20 cellular contexts compared by ENCODE assay signal in the genomic region with DNA sequence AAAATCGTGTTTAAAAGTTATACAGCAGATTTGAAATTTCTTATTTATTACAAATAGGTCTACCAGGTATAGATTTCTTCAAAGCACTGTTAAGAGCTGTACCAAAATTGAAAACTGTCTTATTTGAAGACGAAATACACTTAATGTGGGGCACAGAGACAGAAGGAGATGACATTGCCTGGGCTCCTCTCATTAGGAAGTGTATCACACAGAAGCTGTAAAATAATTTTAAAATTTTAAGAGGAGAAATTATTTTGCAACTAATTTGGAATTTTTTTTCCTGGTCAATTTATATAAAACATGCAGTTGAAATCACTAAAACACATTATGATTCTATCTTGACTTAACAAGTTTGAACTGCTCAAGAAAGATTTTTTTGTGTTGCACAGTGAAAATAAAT.
DNase-seq lines count a peak whose midpoint lies in the region; ATAC-seq and TF ChIP-seq lines count a peak whose summit lies in the region.
"Had no signal": no experiment of that assay in that cellular context is flagged by ENCODE, and none has a peak within 500 bp of the region (broad histone marks: within the 10 kb centered on the region; RNA-seq: fewer than 3 reads in every experiment).

No MANE protein-coding gene starts in this region.

- no peak overlapping the region for H3K4me2 ChIP-seq in GM23338
- no peak overlapping the region for H3K4me2 ChIP-seq in neural progenitor cell
- H3K4me2 ChIP-seq: A549 had no signal

- H3K79me2 ChIP-seq in GM23338 (replicated peaks; ENCODE audit: insufficient read depth) (no peaks in the 10 kb centered on the region), neural progenitor cell (ENCODE audit: low read depth) (no peaks in the 10 kb centered on the region)

- 78 to 100% methylated on average over 1 to 2 of the region's 2 CpGs for WGBS in endodermal cell (ENCODE audit: insufficient coverage in 1 of 2, insufficient read length in 1 of 2), 2 experiments

- no peaks in the 10 kb centered on the region for H3F3A ChIP-seq in GM23338 (replicated peaks; ENCODE audit: low read depth)
- peaks cover 9% of the 10 kb centered on the region for H3F3A ChIP-seq in neural progenitor cell (ENCODE audit: low read depth)

- no peaks in the 10 kb centered on the region for H3K9me3 ChIP-seq in endodermal cell (ENCODE audit: control insufficient read depth, low read length)
- H3K9me3 ChIP-seq in neural progenitor cell (ENCODE audit: low read depth): no peaks in the 10 kb centered on the region
- H3K9me3 ChIP-seq: A549, HAP-1 had no signal

- H3K36me3 ChIP-seq in GM23338 (ENCODE audit: insufficient read depth): no peaks in the 10 kb centered on the region
- no peaks in the 10 kb centered on the region for H3K36me3 ChIP-seq in endodermal cell (ENCODE audit: control insufficient read depth, insufficient read depth, low read length)
- H3K36me3 ChIP-seq in neural progenitor cell: no peaks in the 10 kb centered on the region
- H3K36me3 ChIP-seq: HAP-1 had no signal

- H3K9ac ChIP-seq in endodermal cell (ENCODE audit: extremely low read depth, low read length, poor library complexity, severe bottlenecking) (no peak overlapping the region), neural progenitor cell (no peak overlapping the region)

- CTCF ChIA-PET in WTC11 (lab: Charles Lee): interaction anchor here (0.6 kb wide), 1 partner anchor 515 kb away, joined by 3 read pairs; no protein-coding TSS in a partner anchor

- no peak for TF ChIP-seq CTCF in GM23338 (conservative IDR thresholded peaks at IDR 0.05; ENCODE audit: low read depth in 2 of 2)
- no peak for TF ChIP-seq CTCF in brain (conservative IDR thresholded peaks at IDR 0.05)
- no peak for TF ChIP-seq CTCF in endodermal cell (conservative IDR thresholded peaks at IDR 0.05)
- TF ChIP-seq CTCF in neural progenitor cell (IDR thresholded peaks at IDR 0.05): no peak
- no peak for TF ChIP-seq CTCF in WTC11 (IDR thresholded peaks at IDR 0.05)

- no peaks in the 10 kb centered on the region for H3K9me2 ChIP-seq in GM23338 (ENCODE audit: insufficient read depth)

- no peaks in the 10 kb centered on the region for H3K9me3 Mint-ChIP-seq in GM23338
- H3K9me3 Mint-ChIP-seq in brain: no peaks in the 10 kb centered on the region
- H3K9me3 Mint-ChIP-seq in endodermal cell: no peaks in the 10 kb centered on the region
- H3K9me3 Mint-ChIP-seq in neural progenitor cell: peaks cover 1% of the 10 kb centered on the region
- peaks cover 3% of the 10 kb centered on the region for H3K9me3 Mint-ChIP-seq in natural killer cell treated with Interleukin-12 subunit alpha and Interleukin-12 subunit beta and Interleukin-15 and Interleukin-18, amount 100 ng/mL, for 72 hours
- no peaks in the 10 kb centered on the region for H3K9me3 Mint-ChIP-seq in WTC11
- H3K9me3 Mint-ChIP-seq: HFFc6 had no signal

- peak overlapping the region; percentile 17; the same call in 1 of the 2 replicates for H3K27ac Mint-ChIP-seq in GM23338
- peak overlapping the region in 4 of 5 experiments; percentile 30 to 98 (median 96) for H3K27ac Mint-ChIP-seq in brain
- H3K27ac Mint-ChIP-seq in endodermal cell: no peak overlapping the region
- peak overlapping the region; percentile 100 for H3K27ac Mint-ChIP-seq in neural progenitor cell
- H3K27ac Mint-ChIP-seq in natural killer cell treated with Interleukin-12 subunit alpha and Interleukin-12 subunit beta and Interleukin-15 and Interleukin-18, amount 100 ng/mL, for 72 hours: no peak overlapping the region
- no peak overlapping the region for H3K27ac Mint-ChIP-seq in WTC11
- H3K27ac Mint-ChIP-seq: CD4-positive, alpha-beta memory T cell; HFFc6 had no signal

- no peak for DNase-seq in GM23338 (ENCODE audit: low spot score)
- no peak for DNase-seq in endodermal cell
- no peak for DNase-seq in neural progenitor cell (ENCODE audit: low spot score)
- DNase-seq in natural killer cell treated with Interleukin-12 subunit alpha and Interleukin-12 subunit beta and Interleukin-15 and Interleukin-18, amount 100 ng/mL, for 72 hours (ENCODE audit: low spot score): no peak
- no peak for DNase-seq in NCI-H187 (lab: John Stamatoyannopoulos, UW)
- no peak for DNase-seq in WTC11 (ENCODE audit: low spot score)
- DNase-seq: 8988T; ACHN; C1 segment of cervical spinal cord; Calu3; CD4-positive, alpha-beta memory T cell; COR-L47; DMS53; DMS79 treated with DMSO at 0.1 percent for 48 hours; GOT3; HFFc6 had no signal

- H2AFZ ChIP-seq in GM23338 (no peak overlapping the region), neural progenitor cell (replicated peaks) (no peak overlapping the region)

- H3K36me3 Mint-ChIP-seq in GM23338 (ENCODE audit: low read depth): no peaks in the 10 kb centered on the region
- H3K36me3 Mint-ChIP-seq in brain: no peaks in the 10 kb centered on the region
- no peaks in the 10 kb centered on the region for H3K36me3 Mint-ChIP-seq in endodermal cell (ENCODE audit: low read depth)
- peaks cover 6% of the 10 kb centered on the region for H3K36me3 Mint-ChIP-seq in neural progenitor cell
- no peaks in the 10 kb centered on the region for H3K36me3 Mint-ChIP-seq in natural killer cell treated with Interleukin-12 subunit alpha and Interleukin-12 subunit beta and Interleukin-15 and Interleukin-18, amount 100 ng/mL, for 72 hours
- no peaks in the 10 kb centered on the region for H3K36me3 Mint-ChIP-seq in WTC11
- H3K36me3 Mint-ChIP-seq: CD4-positive, alpha-beta memory T cell had no signal

- H3K4me3 ChIP-seq in GM23338 (no peak overlapping the region), endodermal cell (ENCODE audit: low read length) (no peak overlapping the region), neural progenitor cell (no peak overlapping the region)
- H3K4me3 ChIP-seq: A549, GM12878, HAP-1 had no signal

- no peak for ATAC-seq in GM23338
- no peak for ATAC-seq in natural killer cell treated with Interleukin-12 subunit alpha and Interleukin-12 subunit beta and Interleukin-15 and Interleukin-18, amount 100 ng/mL, for 72 hours
- ATAC-seq in WTC11: no peak
- ATAC-seq: A549, GM12878 had no signal

- no peaks in the 10 kb centered on the region for H3K27me3 Mint-ChIP-seq in GM23338 (ENCODE audit: insufficient read depth, low read depth, poor library complexity)
- H3K27me3 Mint-ChIP-seq in brain: peaks cover 26% of the 10 kb centered on the region
- no peaks in the 10 kb centered on the region for H3K27me3 Mint-ChIP-seq in endodermal cell (ENCODE audit: insufficient read depth)
- H3K27me3 Mint-ChIP-seq in neural progenitor cell (ENCODE audit: insufficient read depth, low read depth): no peaks in the 10 kb centered on the region
- H3K27me3 Mint-ChIP-seq in natural killer cell treated with Interleukin-12 subunit alpha and Interleukin-12 subunit beta and Interleukin-15 and Interleukin-18, amount 100 ng/mL, for 72 hours: no peaks in the 10 kb centered on the region
- H3K27me3 Mint-ChIP-seq in WTC11 (ENCODE audit: low read depth): no peaks in the 10 kb centered on the region
- H3K27me3 Mint-ChIP-seq: CD4-positive, alpha-beta memory T cell had no signal

- H3K27me3 ChIP-seq in GM23338 (ENCODE audit: insufficient read depth) (no peaks in the 10 kb centered on the region), endodermal cell (ENCODE audit: control insufficient read depth, insufficient read depth, low read length, poor library complexity, severe bottlenecking) (no peaks in the 10 kb centered on the region), neural progenitor cell (no peaks in the 10 kb centered on the region)

- H3K4me3 Mint-ChIP-seq in GM23338 (no peak overlapping the region), brain (peak overlapping the region in 4 of 5 experiments; percentile 39 to 80 (median 74)), endodermal cell (no peak overlapping the region), neural progenitor cell (peak overlapping the region; percentile 82), WTC11 (no peak overlapping the region)
- no peak overlapping the region for H3K4me3 Mint-ChIP-seq in natural killer cell treated with Interleukin-12 subunit alpha and Interleukin-12 subunit beta and Interleukin-15 and Interleukin-18, amount 100 ng/mL, for 72 hours
- H3K4me3 Mint-ChIP-seq: CD4-positive, alpha-beta memory T cell; HFFc6 had no signal

- H4K20me1 ChIP-seq in GM23338 (replicated peaks; ENCODE audit: insufficient read depth) (no peaks in the 10 kb centered on the region), neural progenitor cell (ENCODE audit: low read depth) (no peaks in the 10 kb centered on the region)

- no peaks in the 10 kb centered on the region for H3K4me1 ChIP-seq in GM23338 (ENCODE audit: insufficient read depth)
- H3K4me1 ChIP-seq in endodermal cell (ENCODE audit: control insufficient read depth, insufficient read depth, low read length): peaks cover 7% of the 10 kb centered on the region
- H3K4me1 ChIP-seq in neural progenitor cell: peaks cover 6% of the 10 kb centered on the region
- H3K4me1 ChIP-seq: A549, HAP-1 had no signal

- H3K4me1 Mint-ChIP-seq in GM23338 (no peaks in the 10 kb centered on the region; the same call in 2 of the 3 replicates), brain (peaks cover 48% of the 10 kb centered on the region), endodermal cell (peaks cover 10% of the 10 kb centered on the region), neural progenitor cell (peaks cover 76% of the 10 kb centered on the region), WTC11 (peaks cover 4% of the 10 kb centered on the region; the same call in 1 of the 2 replicates)
- peaks cover 0 to 1% of the 10 kb centered on the region in 2 donors for H3K4me1 Mint-ChIP-seq in natural killer cell treated with Interleukin-12 subunit alpha and Interleukin-12 subunit beta and Interleukin-15 and Interleukin-18, amount 100 ng/mL, for 72 hours (ENCODE audit: low read depth in 2 of 2)
- H3K4me1 Mint-ChIP-seq: CD4-positive, alpha-beta memory T cell had no signal

- POLR2A ChIA-PET in WTC11 (lab: Charles Lee): no interaction called here

- no peak overlapping the region for H3K27ac ChIP-seq in GM23338 (ENCODE audit: low read depth)
- peak overlapping the region; percentile 93 for H3K27ac ChIP-seq in endodermal cell (ENCODE audit: low read depth, low read length)
- H3K27ac ChIP-seq in neural progenitor cell: no peak overlapping the region
- H3K27ac ChIP-seq: A549 had no signal

TF ChIP-seq in GM23338, 12 proteins besides CTCF, POLR2A, EP300 and RAD21 (continues in another document):
- TF ChIP-seq NANOG (IDR thresholded peaks at IDR 0.05; ENCODE audit: borderline replicate concordance): no peak

TF ChIP-seq in WTC11, 78 proteins besides CTCF, POLR2A, EP300 and RAD21 (continues in another document):
- TF ChIP-seq, protein P1, sequence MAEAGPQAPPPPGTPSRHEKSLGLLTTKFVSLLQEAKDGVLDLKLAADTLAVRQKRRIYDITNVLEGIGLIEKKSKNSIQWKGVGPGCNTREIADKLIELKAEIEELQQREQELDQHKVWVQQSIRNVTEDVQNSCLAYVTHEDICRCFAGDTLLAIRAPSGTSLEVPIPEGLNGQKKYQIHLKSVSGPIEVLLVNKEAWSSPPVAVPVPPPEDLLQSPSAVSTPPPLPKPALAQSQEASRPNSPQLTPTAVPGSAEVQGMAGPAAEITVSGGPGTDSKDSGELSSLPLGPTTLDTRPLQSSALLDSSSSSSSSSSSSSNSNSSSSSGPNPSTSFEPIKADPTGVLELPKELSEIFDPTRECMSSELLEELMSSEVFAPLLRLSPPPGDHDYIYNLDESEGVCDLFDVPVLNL (CRISPR knock-in tag; IDR thresholded peaks at IDR 0.05; ENCODE audit: borderline replicate concordance, low read depth): no peak
- no peak for TF ChIP-seq FOXJ3 (CRISPR knock-in tag; IDR thresholded peaks at IDR 0.05; ENCODE audit: borderline replicate concordance)
- TF ChIP-seq FOXK1 (CRISPR knock-in tag; IDR thresholded peaks at IDR 0.05): no peak

Comparison
In these comparisons a context has a peak if more than half of its experiments do, and no peak if none do; other contexts are left out.
1. H3K27ac Mint-ChIP-seq: peak in GM23338 (single experiment), brain (4 of 5) and neural progenitor cell (single experiment); none in endodermal cell (single experiment), natural killer cell treated with Interleukin-12 subunit alpha and Interleukin-12 subunit beta and Interleukin-15 and Interleukin-18, amount 100 ng/mL, for 72 hours (0 of 2) and WTC11 (single experiment).
2. H3K4me3 Mint-ChIP-seq: peak in brain (4 of 5) and neural progenitor cell (single experiment); none in GM23338 (single experiment), endodermal cell (single experiment), natural killer cell treated with Interleukin-12 subunit alpha and Interleukin-12 subunit beta and Interleukin-15 and Interleukin-18, amount 100 ng/mL, for 72 hours (single experiment) and WTC11 (single experiment).